Comparison of ENCODE assay signal across 17 cellular contexts in genomic region chr17:81903896-81904599, GRCh38. TPM values are rescaled to one million over a fixed set of nuclear protein-coding genes. Genes with fewer than 3 reads are reported as not detected.
A peak's percentile ranks its signal among the peaks of the same experiment; 100 is the strongest.
DNase-seq lines count a peak whose midpoint lies in the region; ATAC-seq, FAIRE-seq and TF ChIP-seq lines count a peak whose summit lies in the region.
"Had no signal": no experiment of that assay in that cellular context is flagged by ENCODE, and none has a peak within 500 bp of the region (broad histone marks: within the 10 kb centered on the region; RNA-seq: fewer than 3 reads in every experiment).

No MANE protein-coding gene starts in this region.

- no peak for DNase-seq in HepG2 (ENCODE audit: low spot score)
- no peak for DNase-seq in right lobe of liver
- no peak for DNase-seq in stimulated activated naive B cell treated with anti-CD40 and anti-IgM and Interleukin-4, amounts not matched to agents 10 μg/mL and 1 μg/mL and 100 μg/mL, for 72 hours
- no peak for DNase-seq in H7
- DNase-seq: Caco-2; DMS53; MG63; NCI-H1105; NCI-H1694 treated with DMSO at 0.1 percent for 48 hours; NCI-H69; NK-92 treated with Interleukin-12 subunit alpha and Interleukin-12 subunit beta, amount 100 ng/mL, for 24 hours; Right ventricle myocardium superior; SK-N-SH had no signal

- H2AFZ ChIP-seq in HepG2 (ENCODE audit: low read length), result no peak overlapping the region

- no peaks in the 10 kb centered on the region for H3K9me3 Mint-ChIP-seq in stimulated activated naive B cell treated with anti-CD40 and anti-IgM and Interleukin-4, amounts not matched to agents 10 μg/mL and 1 μg/mL and 100 μg/mL, for 72 hours

- TF ChIP-seq RAD21 in HepG2 (CRISPR knock-in tag; IDR thresholded peaks at IDR 0.05), result no peak

- no peaks in the 10 kb centered on the region for H3K9me3 ChIP-seq in HepG2 (ENCODE audit: low read length)
- H3K9me3 ChIP-seq in right lobe of liver, result no peaks in the 10 kb centered on the region
- H3K9me3 ChIP-seq: Caco-2, MG63, SK-N-SH had no signal

- ATAC-seq in HepG2 (no peak), right lobe of liver (no peak)
- no peak for ATAC-seq in stimulated activated naive B cell treated with anti-CD40 and anti-IgM and Interleukin-4, amounts not matched to agents 10 μg/mL and 1 μg/mL and 100 μg/mL, for 72 hours (replicated peaks)

- H3K27ac ChIP-seq in HepG2 (ENCODE audit: extremely low read length, insufficient read depth, low read length) (peak overlapping the region; percentile 28), right lobe of liver (no peak overlapping the region)
- H3K27ac ChIP-seq: KMS-11 had no signal

- BruUV-seq in HepG2 (replicated peaks; lab: Mats Ljungman, UMichigan), result no TSS peak

- no peak overlapping the region for H3K4me2 ChIP-seq in HepG2 (ENCODE audit: low read depth, low read length)
- H3K4me2 ChIP-seq: KMS-11, SK-N-SH had no signal

- CTCF ChIA-PET in HepG2 (lab: Yijun Ruan, JAX; ENCODE audit: low intra/inter-chr PET ratio, low total read pairs), result no interaction called here

- TF ChIP-seq EP300 in HepG2 (IDR thresholded peaks at IDR 0.05; ENCODE audit: low read depth in 2 of 2, low read length in 2 of 2) (no peak), HepG2 (CRISPR knock-in tag; IDR thresholded peaks at IDR 0.05; ENCODE audit: borderline replicate concordance) (no peak)

- no peak overlapping the region for H3K4me3 Mint-ChIP-seq in stimulated activated naive B cell treated with anti-CD40 and anti-IgM and Interleukin-4, amounts not matched to agents 10 μg/mL and 1 μg/mL and 100 μg/mL, for 72 hours

- peaks cover 15% of the 10 kb centered on the region for H3K79me2 ChIP-seq in HepG2 (ENCODE audit: insufficient read depth, low read length)

- H3K4me3 ChIP-seq in HepG2 (replicated peaks in 1 of 3; ENCODE audit: insufficient read depth in 1 of 3, low read depth in 2 of 3, low read length in 3 of 3), result no peak overlapping the region
- H3K4me3 ChIP-seq in right lobe of liver, result no peak overlapping the region
- H3K4me3 ChIP-seq in H7 (ENCODE audit: insufficient read depth, low read depth, low read length), result no peak overlapping the region
- H3K4me3 ChIP-seq: MG63 had no signal

- TF ChIP-seq POLR2A in HepG2 (IDR thresholded peaks at IDR 0.05; ENCODE audit: insufficient read depth in 1 of 2, low read depth in 2 of 2, low read length in 2 of 2), result no peak
- TF ChIP-seq POLR2A in right lobe of liver (IDR thresholded peaks at IDR 0.05), result no peak

- no peak for FAIRE-seq in HepG2 (lab: Jason Lieb, UNC)
- FAIRE-seq: A204.1, H54 had no signal

- H3K27me3 ChIP-seq in HepG2 (ENCODE audit: control insufficient read depth in 1 of 2, insufficient read depth in 2 of 2, low read length in 2 of 2), result no peaks in the 10 kb centered on the region
- H3K27me3 ChIP-seq in right lobe of liver, result no peaks in the 10 kb centered on the region
- H3K27me3 ChIP-seq in H7 (ENCODE audit: control insufficient read depth, insufficient read depth, low read length), result peaks cover 16% of the 10 kb centered on the region
- H3K27me3 ChIP-seq: MG63 had no signal

- H3K27ac Mint-ChIP-seq in stimulated activated naive B cell treated with anti-CD40 and anti-IgM and Interleukin-4, amounts not matched to agents 10 μg/mL and 1 μg/mL and 100 μg/mL, for 72 hours, result peak overlapping the region; percentile 39
- H3K27ac Mint-ChIP-seq: CD14-positive monocyte had no signal

- over 99% methylated on average over 10 of the region's 24 CpGs for WGBS in HepG2 (ENCODE audit: low lambda C conversion rate)
- 72% methylated on average over 7 of the region's 24 CpGs for WGBS in right lobe of liver (ENCODE audit: insufficient coverage, low coverage, low lambda C conversion rate, missing lambda C conversion rate)

- peaks cover 8 to 16% of the 10 kb centered on the region in 2 donors for H3K27me3 Mint-ChIP-seq in stimulated activated naive B cell treated with anti-CD40 and anti-IgM and Interleukin-4, amounts not matched to agents 10 μg/mL and 1 μg/mL and 100 μg/mL, for 72 hours

- peaks cover 0 to 6% of the 10 kb centered on the region in 2 donors for H3K4me1 Mint-ChIP-seq in stimulated activated naive B cell treated with anti-CD40 and anti-IgM and Interleukin-4, amounts not matched to agents 10 μg/mL and 1 μg/mL and 100 μg/mL, for 72 hours

- H3K4me1 ChIP-seq in HepG2 (ENCODE audit: insufficient read depth, low read length), result peaks cover 34% of the 10 kb centered on the region
- peaks cover 0 to 31% (median 5%) of the 10 kb centered on the region in 4 donors for H3K4me1 ChIP-seq in right lobe of liver
- H3K4me1 ChIP-seq: Caco-2 had no signal

- peaks cover 10% of the 10 kb centered on the region; the same call in 1 of the 2 replicates for H4K20me1 ChIP-seq in HepG2 (ENCODE audit: insufficient read depth, low read length)

- H3K36me3 ChIP-seq in HepG2 (replicated peaks in 1 of 2; ENCODE audit: control insufficient read depth in 1 of 2, insufficient read depth in 2 of 2, low read length in 2 of 2) (peaks cover 45 to 64% of the 10 kb centered on the region in 2 experiments), right lobe of liver (peaks cover 0 to 52% (median 21%) of the 10 kb centered on the region in 4 donors), H7 (replicated peaks; ENCODE audit: control insufficient read depth, insufficient read depth, low read length) (peaks cover 4% of the 10 kb centered on the region; the same call in 1 of the 2 replicates)

- POLR2A ChIA-PET in HepG2 (lab: Yijun Ruan, JAX), result interaction anchor here (1.5 to 2.9 kb wide), 2 partner anchors 12 to 22 kb away, joined by 3 to 10 read pairs; partner anchors contain the start of genes ALYREF and ANAPC11

- intact Hi-C loops in HepG2 (cut with micrococcal nuclease; ENCODE audit: unreplicated experiment), result no loop called here
- intact Hi-C loops in right lobe of liver (cut with DNase I), result no loop called here

- H3K36me3 Mint-ChIP-seq in stimulated activated naive B cell treated with anti-CD40 and anti-IgM and Interleukin-4, amounts not matched to agents 10 μg/mL and 1 μg/mL and 100 μg/mL, for 72 hours, result peaks cover 40 to 50% of the 10 kb centered on the region in 2 donors

- no peak for TF ChIP-seq CTCF in HepG2 (CRISPR knock-in tag; IDR thresholded peaks at IDR 0.05)
- TF ChIP-seq CTCF in right lobe of liver (IDR thresholded peaks at IDR 0.05), result no peak

- in situ Hi-C loops in HepG2 (cut with HindIII; ENCODE audit: extremely low pct_ligation_motif_present, low pct_unique_long_range_greater_than_20kb), result no loop called here

- no peak overlapping the region for H3K9ac ChIP-seq in HepG2 (ENCODE audit: insufficient read depth, low read depth, low read length)
- H3K9ac ChIP-seq: KMS-11, SK-N-SH had no signal

RNA-seq across cellular contexts. Expression of gene NPB, which starts 2.0 kb away (rescaled TPM):
- total RNA-seq in HepG2 (2016; rRNA removed; fragmentation: Illumina TruSeq; extraction: Trizol) (0.56 and 0.93 TPM in 2 replicates), right lobe of liver (1 to 10 TPM in 2 of 6 experiments, under 1 TPM in 2, not detected in 2; 0.12 to 1.5 (median 0.87) TPM)
- 0.97 and 1.1 TPM in 2 replicates for total RNA-seq in HepG2 (2016; cell fraction: cytosol; rRNA removed; fragmentation: Illumina TruSeq; extraction: Trizol; ENCODE audit: low read depth)
- total RNA-seq in HepG2 (2016; cell fraction: insoluble cytoplasmic fraction; rRNA removed; fragmentation: Illumina TruSeq; extraction: Trizol), result 0.34 and 0.69 TPM in 2 replicates
- 0.59 and 0.69 TPM in 2 replicates for total RNA-seq in HepG2 (2016; cell fraction: membrane; rRNA removed; fragmentation: Illumina TruSeq; extraction: Trizol)
- total RNA-seq in HepG2 (2016; cell fraction: nucleus; rRNA removed; fragmentation: Illumina TruSeq; extraction: Trizol), result 0.31 and 0.44 TPM in 2 replicates
- polyA plus RNA-seq in HepG2 (2011; rRNA removed), result 0.11 and 0.22 TPM in 2 replicates
- 0.59 and 0.70 TPM in 2 replicates for polyA plus RNA-seq in HepG2 (2011; cell fraction: cytosol; rRNA removed)
- 0.52 and 0.66 TPM in 2 replicates for polyA plus RNA-seq in HepG2 (2011; cell fraction: nucleus; rRNA removed)
- 1.6 TPM in 1 of 2 replicates, not detected in the other for polyA plus RNA-seq in HepG2 (2012)
- polyA plus RNA-seq in HepG2 (2016; cell fraction: cytosol; fragmentation: Illumina TruSeq; extraction: Trizol; ENCODE audit: low read depth), result 1.2 and 1.7 TPM in 2 replicates
- 0.17 and 0.43 TPM in 2 replicates for polyA plus RNA-seq in HepG2 (2016; cell fraction: insoluble cytoplasmic fraction; fragmentation: Illumina TruSeq; extraction: Trizol; ENCODE audit: low read depth)
- polyA plus RNA-seq in HepG2 (2016; cell fraction: membrane; fragmentation: Illumina TruSeq; extraction: Trizol; ENCODE audit: low read depth), result 0.80 and 0.88 TPM in 2 replicates
- 1.3 TPM in 1 of 2 replicates, not detected in the other for polyA plus RNA-seq in HepG2 (2016; cell fraction: nucleus; fragmentation: Illumina TruSeq; extraction: Trizol; ENCODE audit: insufficient read depth, low read depth)
- polyA minus RNA-seq in HepG2 (2011; rRNA and poly(A)+ RNA removed; ENCODE audit: low replicate concordance), result 0.80 and 1.6 TPM in 2 replicates
- 0.53 TPM in 1 of 2 replicates, not detected in the other for polyA minus RNA-seq in HepG2 (2011; cell fraction: cytosol; rRNA and poly(A)+ RNA removed)
- 0.26 and 0.75 TPM in 2 replicates for polyA minus RNA-seq in HepG2 (2011; cell fraction: nucleus; rRNA and poly(A)+ RNA removed)
- total RNA-seq in H7 (2014; rRNA removed; shearing (Covaris generic)), result 0.85 and 0.94 TPM in 2 replicates

RNA-seq across cellular contexts. Expression of gene PCYT2, which starts 7.2 kb away (rescaled TPM):
- total RNA-seq in HepG2 (2016; rRNA removed; fragmentation: Illumina TruSeq; extraction: Trizol) (240 and 297 TPM in 2 replicates), right lobe of liver (100 to 1,000 TPM in 1 of 6 experiments, 10 to 100 TPM in 5; 63.5 to 103 (median 89.3) TPM)
- 152 and 156 TPM in 2 replicates for total RNA-seq in HepG2 (2016; cell fraction: cytosol; rRNA removed; fragmentation: Illumina TruSeq; extraction: Trizol; ENCODE audit: low read depth)
- total RNA-seq in HepG2 (2016; cell fraction: insoluble cytoplasmic fraction; rRNA removed; fragmentation: Illumina TruSeq; extraction: Trizol), result 223 and 298 TPM in 2 replicates
- 178 and 208 TPM in 2 replicates for total RNA-seq in HepG2 (2016; cell fraction: membrane; rRNA removed; fragmentation: Illumina TruSeq; extraction: Trizol)
- total RNA-seq in HepG2 (2016; cell fraction: nucleus; rRNA removed; fragmentation: Illumina TruSeq; extraction: Trizol), result 220 and 223 TPM in 2 replicates
- polyA plus RNA-seq in HepG2 (2011; rRNA removed), result 147 and 222 TPM in 2 replicates
- 94.7 and 118 TPM in 2 replicates for polyA plus RNA-seq in HepG2 (2011; cell fraction: cytosol; rRNA removed)
- 1,015 and 1,225 TPM in 2 replicates for polyA plus RNA-seq in HepG2 (2011; cell fraction: nucleus; rRNA removed)
- 124 and 128 TPM in 2 replicates for polyA plus RNA-seq in HepG2 (2012)
- polyA plus RNA-seq in HepG2 (2016; cell fraction: cytosol; fragmentation: Illumina TruSeq; extraction: Trizol; ENCODE audit: low read depth), result 113 and 134 TPM in 2 replicates
- 235 and 242 TPM in 2 replicates for polyA plus RNA-seq in HepG2 (2016; cell fraction: insoluble cytoplasmic fraction; fragmentation: Illumina TruSeq; extraction: Trizol; ENCODE audit: low read depth)
- polyA plus RNA-seq in HepG2 (2016; cell fraction: membrane; fragmentation: Illumina TruSeq; extraction: Trizol; ENCODE audit: low read depth), result 149 and 175 TPM in 2 replicates
- polyA plus RNA-seq in HepG2 (2016; cell fraction: nucleus; fragmentation: Illumina TruSeq; extraction: Trizol; ENCODE audit: insufficient read depth, low read depth), result 499 and 551 TPM in 2 replicates
- 38.6 and 144 TPM in 2 replicates for polyA minus RNA-seq in HepG2 (2011; rRNA and poly(A)+ RNA removed; ENCODE audit: low replicate concordance)
- polyA minus RNA-seq in HepG2 (2011; cell fraction: cytosol; rRNA and poly(A)+ RNA removed), result 47.2 and 54.9 TPM in 2 replicates
- polyA minus RNA-seq in HepG2 (2011; cell fraction: nucleus; rRNA and poly(A)+ RNA removed), result 202 and 210 TPM in 2 replicates
- 21.0 and 37.0 TPM in 2 replicates for total RNA-seq in H7 (2014; rRNA removed; shearing (Covaris generic))

RNA-seq across cellular contexts. Expression of gene ANAPC11, which starts 12.5 kb away (rescaled TPM):
- total RNA-seq in HepG2 (2016; rRNA removed; fragmentation: Illumina TruSeq; extraction: Trizol) (114 and 127 TPM in 2 replicates), right lobe of liver (100 to 1,000 TPM in 1 of 6 experiments, 10 to 100 TPM in 5; 54.3 to 101 (median 73.3) TPM)
- total RNA-seq in HepG2 (2016; cell fraction: cytosol; rRNA removed; fragmentation: Illumina TruSeq; extraction: Trizol; ENCODE audit: low read depth), result 131 and 197 TPM in 2 replicates
- total RNA-seq in HepG2 (2016; cell fraction: insoluble cytoplasmic fraction; rRNA removed; fragmentation: Illumina TruSeq; extraction: Trizol), result 108 and 128 TPM in 2 replicates
- total RNA-seq in HepG2 (2016; cell fraction: membrane; rRNA removed; fragmentation: Illumina TruSeq; extraction: Trizol), result 131 and 179 TPM in 2 replicates
- 50.9 and 64.4 TPM in 2 replicates for total RNA-seq in HepG2 (2016; cell fraction: nucleus; rRNA removed; fragmentation: Illumina TruSeq; extraction: Trizol)
- 235 and 250 TPM in 2 replicates for polyA plus RNA-seq in HepG2 (2011; rRNA removed)
- 444 and 596 TPM in 2 replicates for polyA plus RNA-seq in HepG2 (2011; cell fraction: cytosol; rRNA removed)
- 192 and 202 TPM in 2 replicates for polyA plus RNA-seq in HepG2 (2011; cell fraction: nucleus; rRNA removed)
- polyA plus RNA-seq in HepG2 (2012), result 95.6 and 161 TPM in 2 replicates
- 209 and 306 TPM in 2 replicates for polyA plus RNA-seq in HepG2 (2016; cell fraction: cytosol; fragmentation: Illumina TruSeq; extraction: Trizol; ENCODE audit: low read depth)
- 119 and 120 TPM in 2 replicates for polyA plus RNA-seq in HepG2 (2016; cell fraction: insoluble cytoplasmic fraction; fragmentation: Illumina TruSeq; extraction: Trizol; ENCODE audit: low read depth)
- polyA plus RNA-seq in HepG2 (2016; cell fraction: membrane; fragmentation: Illumina TruSeq; extraction: Trizol; ENCODE audit: low read depth), result 162 and 209 TPM in 2 replicates
- 107 and 109 TPM in 2 replicates for polyA plus RNA-seq in HepG2 (2016; cell fraction: nucleus; fragmentation: Illumina TruSeq; extraction: Trizol; ENCODE audit: insufficient read depth, low read depth)
- polyA minus RNA-seq in HepG2 (2011; rRNA and poly(A)+ RNA removed; ENCODE audit: low replicate concordance), result 68.6 and 147 TPM in 2 replicates
- 32.2 and 42.7 TPM in 2 replicates for polyA minus RNA-seq in HepG2 (2011; cell fraction: cytosol; rRNA and poly(A)+ RNA removed)
- 23.0 and 25.9 TPM in 2 replicates for polyA minus RNA-seq in HepG2 (2011; cell fraction: nucleus; rRNA and poly(A)+ RNA removed)
- 269 and 274 TPM in 2 replicates for total RNA-seq in H7 (2014; rRNA removed; shearing (Covaris generic))

RNA-seq across cellular contexts. Expression of gene ALYREF, which starts 12.7 kb away (rescaled TPM):
- 264 and 269 TPM in 2 replicates for total RNA-seq in HepG2 (2016; rRNA removed; fragmentation: Illumina TruSeq; extraction: Trizol)
- total RNA-seq in HepG2 (2016; cell fraction: cytosol; rRNA removed; fragmentation: Illumina TruSeq; extraction: Trizol; ENCODE audit: low read depth), result 86.2 and 89.3 TPM in 2 replicates
- total RNA-seq in HepG2 (2016; cell fraction: insoluble cytoplasmic fraction; rRNA removed; fragmentation: Illumina TruSeq; extraction: Trizol), result 272 and 275 TPM in 2 replicates
- total RNA-seq in HepG2 (2016; cell fraction: membrane; rRNA removed; fragmentation: Illumina TruSeq; extraction: Trizol), result 108 and 110 TPM in 2 replicates
- total RNA-seq in HepG2 (2016; cell fraction: nucleus; rRNA removed; fragmentation: Illumina TruSeq; extraction: Trizol), result 101 and 105 TPM in 2 replicates
- polyA plus RNA-seq in HepG2 (2011; rRNA removed), result 58.4 and 59.8 TPM in 2 replicates
- polyA plus RNA-seq in HepG2 (2011; cell fraction: cytosol; rRNA removed), result 45.3 and 72.1 TPM in 2 replicates
- polyA plus RNA-seq in HepG2 (2011; cell fraction: nucleus; rRNA removed), result 54.3 and 67.4 TPM in 2 replicates
- 42.1 and 68.4 TPM in 2 replicates for polyA plus RNA-seq in HepG2 (2012)
- polyA plus RNA-seq in HepG2 (2016; cell fraction: cytosol; fragmentation: Illumina TruSeq; extraction: Trizol; ENCODE audit: low read depth), result 78.5 and 81.9 TPM in 2 replicates
- polyA plus RNA-seq in HepG2 (2016; cell fraction: insoluble cytoplasmic fraction; fragmentation: Illumina TruSeq; extraction: Trizol; ENCODE audit: low read depth), result 267 TPM in 2 replicates
- polyA plus RNA-seq in HepG2 (2016; cell fraction: membrane; fragmentation: Illumina TruSeq; extraction: Trizol; ENCODE audit: low read depth), result 83.5 and 93.6 TPM in 2 replicates
- polyA plus RNA-seq in HepG2 (2016; cell fraction: nucleus; fragmentation: Illumina TruSeq; extraction: Trizol; ENCODE audit: insufficient read depth, low read depth), result 158 and 162 TPM in 2 replicates
- polyA minus RNA-seq in HepG2 (2011; rRNA and poly(A)+ RNA removed; ENCODE audit: low replicate concordance), result 80.4 and 133 TPM in 2 replicates
- polyA minus RNA-seq in HepG2 (2011; cell fraction: cytosol; rRNA and poly(A)+ RNA removed), result 40.2 and 48.3 TPM in 2 replicates
- polyA minus RNA-seq in HepG2 (2011; cell fraction: nucleus; rRNA and poly(A)+ RNA removed), result 44.9 and 56.4 TPM in 2 replicates
- 10 to 100 TPM; 11.6 to 20.3 (median 18.8) TPM for total RNA-seq in right lobe of liver
- total RNA-seq in H7 (2014; rRNA removed; shearing (Covaris generic)), result 195 and 271 TPM in 2 replicates

RNA-seq across cellular contexts. Expression of gene SIRT7, which starts 13.9 kb away (rescaled TPM):
- 14.5 and 24.8 TPM in 2 replicates for total RNA-seq in HepG2 (2016; rRNA removed; fragmentation: Illumina TruSeq; extraction: Trizol)
- 71.6 and 74.9 TPM in 2 replicates for total RNA-seq in HepG2 (2016; cell fraction: cytosol; rRNA removed; fragmentation: Illumina TruSeq; extraction: Trizol; ENCODE audit: low read depth)
- 13.5 and 25.0 TPM in 2 replicates for total RNA-seq in HepG2 (2016; cell fraction: insoluble cytoplasmic fraction; rRNA removed; fragmentation: Illumina TruSeq; extraction: Trizol)
- total RNA-seq in HepG2 (2016; cell fraction: membrane; rRNA removed; fragmentation: Illumina TruSeq; extraction: Trizol), result 27.9 and 28.8 TPM in 2 replicates
- total RNA-seq in HepG2 (2016; cell fraction: nucleus; rRNA removed; fragmentation: Illumina TruSeq; extraction: Trizol), result 28.8 and 33.6 TPM in 2 replicates
- 8.3 and 10.9 TPM in 2 replicates for polyA plus RNA-seq in HepG2 (2011; rRNA removed)
- polyA plus RNA-seq in HepG2 (2011; cell fraction: cytosol; rRNA removed), result 5.9 and 7.5 TPM in 2 replicates
- polyA plus RNA-seq in HepG2 (2011; cell fraction: nucleus; rRNA removed), result 73.2 and 80.4 TPM in 2 replicates
- 12.4 and 18.7 TPM in 2 replicates for polyA plus RNA-seq in HepG2 (2012)
- polyA plus RNA-seq in HepG2 (2016; cell fraction: cytosol; fragmentation: Illumina TruSeq; extraction: Trizol; ENCODE audit: low read depth), result 8.7 and 9.0 TPM in 2 replicates
- 13.6 and 15.2 TPM in 2 replicates for polyA plus RNA-seq in HepG2 (2016; cell fraction: insoluble cytoplasmic fraction; fragmentation: Illumina TruSeq; extraction: Trizol; ENCODE audit: low read depth)
- polyA plus RNA-seq in HepG2 (2016; cell fraction: membrane; fragmentation: Illumina TruSeq; extraction: Trizol; ENCODE audit: low read depth), result 12.2 and 12.4 TPM in 2 replicates
- 87.1 and 90.3 TPM in 2 replicates for polyA plus RNA-seq in HepG2 (2016; cell fraction: nucleus; fragmentation: Illumina TruSeq; extraction: Trizol; ENCODE audit: insufficient read depth, low read depth)
- 38.8 and 69.4 TPM in 2 replicates for polyA minus RNA-seq in HepG2 (2011; rRNA and poly(A)+ RNA removed; ENCODE audit: low replicate concordance)
- 8.9 and 16.0 TPM in 2 replicates for polyA minus RNA-seq in HepG2 (2011; cell fraction: cytosol; rRNA and poly(A)+ RNA removed)
- 22.5 and 26.8 TPM in 2 replicates for polyA minus RNA-seq in HepG2 (2011; cell fraction: nucleus; rRNA and poly(A)+ RNA removed)
- total RNA-seq in right lobe of liver, result 10 to 100 TPM in 4 of 6 experiments, 1 to 10 TPM in 2; 7.4 to 15.0 (median 12.2) TPM
- 19.0 and 21.4 TPM in 2 replicates for total RNA-seq in H7 (2014; rRNA removed; shearing (Covaris generic))
